1 cellular context compared by ENCODE assay signal in genomic region chr2:162107361-162107901, GRCh38.
TF ChIP-seq lines count a peak whose summit lies in the region.

No MANE protein-coding gene starts in this region.

TF ChIP-seq in HepG2, 621 proteins besides CTCF, POLR2A, EP300 and RAD21 (continued from another document and continues in another):
- TF ChIP-seq, protein P1, sequence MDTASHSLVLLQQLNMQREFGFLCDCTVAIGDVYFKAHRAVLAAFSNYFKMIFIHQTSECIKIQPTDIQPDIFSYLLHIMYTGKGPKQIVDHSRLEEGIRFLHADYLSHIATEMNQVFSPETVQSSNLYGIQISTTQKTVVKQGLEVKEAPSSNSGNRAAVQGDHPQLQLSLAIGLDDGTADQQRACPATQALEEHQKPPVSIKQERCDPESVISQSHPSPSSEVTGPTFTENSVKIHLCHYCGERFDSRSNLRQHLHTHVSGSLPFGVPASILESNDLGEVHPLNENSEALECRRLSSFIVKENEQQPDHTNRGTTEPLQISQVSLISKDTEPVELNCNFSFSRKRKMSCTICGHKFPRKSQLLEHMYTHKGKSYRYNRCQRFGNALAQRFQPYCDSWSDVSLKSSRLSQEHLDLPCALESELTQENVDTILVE (CRISPR knock-in tag; IDR thresholded peaks at IDR 0.05), result no peak
- TF ChIP-seq SETDB1 (CRISPR knock-in tag; IDR thresholded peaks at IDR 0.05; ENCODE audit: borderline replicate concordance) (no peak), KDM6A (CRISPR knock-in tag; IDR thresholded peaks at IDR 0.05; ENCODE audit: low read depth) (peak; percentile 47; the same call in 1 of the 2 replicates), GATAD1 (CRISPR knock-in tag; IDR thresholded peaks at IDR 0.05) (no peak), NFIB (CRISPR knock-in tag; IDR thresholded peaks at IDR 0.05; ENCODE audit: borderline replicate concordance) (no peak), FOXP1 (IDR thresholded peaks at IDR 0.05) (no peak; the same call in 1 of the 2 replicates), FOXP1 (CRISPR knock-in tag; IDR thresholded peaks at IDR 0.05) (peak; percentile 89), MATR3 (CRISPR knock-in tag; IDR thresholded peaks at IDR 0.05) (no peak), PAXIP1 (CRISPR knock-in tag; conservative IDR thresholded peaks at IDR 0.05) (peak; percentile 92), ZBTB38 (CRISPR knock-in tag; IDR thresholded peaks at IDR 0.05) (no peak), NFATC3 (CRISPR knock-in tag; IDR thresholded peaks at IDR 0.05) (no peak), CAMTA2 (CRISPR knock-in tag; IDR thresholded peaks at IDR 0.05; ENCODE audit: borderline replicate concordance) (no peak), NCOA1 (CRISPR knock-in tag; IDR thresholded peaks at IDR 0.05) (no peak), MTF1 (CRISPR knock-in tag; IDR thresholded peaks at IDR 0.05) (no peak; the same call in 1 of the 2 replicates), ZNF3 (CRISPR knock-in tag; IDR thresholded peaks at IDR 0.05) (no peak), RARA (CRISPR knock-in tag; IDR thresholded peaks at IDR 0.05) (peak; percentile 64), ZNF263 (CRISPR knock-in tag; IDR thresholded peaks at IDR 0.05) (no peak), ZNF235 (CRISPR knock-in tag; IDR thresholded peaks at IDR 0.05; ENCODE audit: borderline replicate concordance) (no peak), ZBTB33 (CRISPR knock-in tag; IDR thresholded peaks at IDR 0.05) (no peak), ZNF704 (CRISPR knock-in tag; IDR thresholded peaks at IDR 0.05; ENCODE audit: borderline replicate concordance) (no peak; the same call in 1 of the 2 replicates), ARID2 (CRISPR knock-in tag; IDR thresholded peaks at IDR 0.05; ENCODE audit: borderline replicate concordance) (no peak), ZNF382 (CRISPR knock-in tag; IDR thresholded peaks at IDR 0.05; ENCODE audit: borderline replicate concordance) (no peak), TFDP2 (CRISPR knock-in tag; IDR thresholded peaks at IDR 0.05) (no peak), HNRNPL (IDR thresholded peaks at IDR 0.05; ENCODE audit: low read depth, low read length) (0 out of 2 replicates have a peak, but pooled peaks have one; percentile 36), TBX2 (CRISPR knock-in tag; IDR thresholded peaks at IDR 0.05; ENCODE audit: borderline replicate concordance) (no peak), RARG (CRISPR knock-in tag; IDR thresholded peaks at IDR 0.05; ENCODE audit: low read depth) (no peak), CBFB (CRISPR knock-in tag; IDR thresholded peaks at IDR 0.05) (no peak), HNRNPH1 (optimal IDR thresholded peaks at IDR 0.05; ENCODE audit: low read depth, low read length) (no peak), NCOA2 (CRISPR knock-in tag; IDR thresholded peaks at IDR 0.05) (peak; percentile 93), SNRNP70 (IDR thresholded peaks at IDR 0.05; ENCODE audit: low read depth, low read length) (no peak), TAF15 (IDR thresholded peaks at IDR 0.05; ENCODE audit: low read depth, low read length, poor library complexity, severe bottlenecking) (no peak), ISX (CRISPR knock-in tag; conservative IDR thresholded peaks at IDR 0.05) (no peak), ZNF703 (CRISPR knock-in tag; IDR thresholded peaks at IDR 0.05; ENCODE audit: borderline replicate concordance) (no peak), ZMYM3 (CRISPR knock-in tag; IDR thresholded peaks at IDR 0.05) (no peak)
- TF ChIP-seq, protein P2, sequence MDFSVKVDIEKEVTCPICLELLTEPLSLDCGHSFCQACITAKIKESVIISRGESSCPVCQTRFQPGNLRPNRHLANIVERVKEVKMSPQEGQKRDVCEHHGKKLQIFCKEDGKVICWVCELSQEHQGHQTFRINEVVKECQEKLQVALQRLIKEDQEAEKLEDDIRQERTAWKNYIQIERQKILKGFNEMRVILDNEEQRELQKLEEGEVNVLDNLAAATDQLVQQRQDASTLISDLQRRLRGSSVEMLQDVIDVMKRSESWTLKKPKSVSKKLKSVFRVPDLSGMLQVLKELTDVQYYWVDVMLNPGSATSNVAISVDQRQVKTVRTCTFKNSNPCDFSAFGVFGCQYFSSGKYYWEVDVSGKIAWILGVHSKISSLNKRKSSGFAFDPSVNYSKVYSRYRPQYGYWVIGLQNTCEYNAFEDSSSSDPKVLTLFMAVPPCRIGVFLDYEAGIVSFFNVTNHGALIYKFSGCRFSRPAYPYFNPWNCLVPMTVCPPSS (IDR thresholded peaks at IDR 0.05), result no peak
- TF ChIP-seq, protein P3, sequence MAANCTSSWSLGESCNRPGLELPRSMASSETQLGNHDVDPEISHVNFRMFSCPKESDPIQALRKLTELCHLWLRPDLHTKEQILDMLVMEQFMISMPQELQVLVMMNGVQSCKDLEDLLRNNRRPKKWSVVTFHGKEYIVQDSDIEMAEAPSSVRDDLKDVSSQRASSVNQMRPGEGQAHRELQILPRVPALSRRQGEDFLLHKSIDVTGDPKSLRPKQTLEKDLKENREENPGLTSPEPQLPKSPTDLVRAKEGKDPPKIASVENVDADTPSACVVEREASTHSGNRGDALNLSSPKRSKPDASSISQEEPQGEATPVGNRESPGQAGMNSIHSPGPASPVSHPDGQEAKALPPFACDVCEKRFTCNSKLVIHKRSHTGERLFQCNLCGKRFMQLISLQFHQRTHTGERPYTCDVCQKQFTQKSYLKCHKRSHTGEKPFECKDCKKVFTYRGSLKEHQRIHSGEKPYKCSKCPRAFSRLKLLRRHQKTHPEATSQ (CRISPR knock-in tag; IDR thresholded peaks at IDR 0.05; ENCODE audit: borderline replicate concordance), result no peak
- TF ChIP-seq, protein P4, sequence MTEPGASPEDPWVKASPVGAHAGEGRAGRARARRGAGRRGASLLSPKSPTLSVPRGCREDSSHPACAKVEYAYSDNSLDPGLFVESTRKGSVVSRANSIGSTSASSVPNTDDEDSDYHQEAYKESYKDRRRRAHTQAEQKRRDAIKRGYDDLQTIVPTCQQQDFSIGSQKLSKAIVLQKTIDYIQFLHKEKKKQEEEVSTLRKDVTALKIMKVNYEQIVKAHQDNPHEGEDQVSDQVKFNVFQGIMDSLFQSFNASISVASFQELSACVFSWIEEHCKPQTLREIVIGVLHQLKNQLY (CRISPR knock-in tag; IDR thresholded peaks at IDR 0.05), result peak; percentile 68; the same call in 1 of the 2 replicates
- TF ChIP-seq, protein P5, sequence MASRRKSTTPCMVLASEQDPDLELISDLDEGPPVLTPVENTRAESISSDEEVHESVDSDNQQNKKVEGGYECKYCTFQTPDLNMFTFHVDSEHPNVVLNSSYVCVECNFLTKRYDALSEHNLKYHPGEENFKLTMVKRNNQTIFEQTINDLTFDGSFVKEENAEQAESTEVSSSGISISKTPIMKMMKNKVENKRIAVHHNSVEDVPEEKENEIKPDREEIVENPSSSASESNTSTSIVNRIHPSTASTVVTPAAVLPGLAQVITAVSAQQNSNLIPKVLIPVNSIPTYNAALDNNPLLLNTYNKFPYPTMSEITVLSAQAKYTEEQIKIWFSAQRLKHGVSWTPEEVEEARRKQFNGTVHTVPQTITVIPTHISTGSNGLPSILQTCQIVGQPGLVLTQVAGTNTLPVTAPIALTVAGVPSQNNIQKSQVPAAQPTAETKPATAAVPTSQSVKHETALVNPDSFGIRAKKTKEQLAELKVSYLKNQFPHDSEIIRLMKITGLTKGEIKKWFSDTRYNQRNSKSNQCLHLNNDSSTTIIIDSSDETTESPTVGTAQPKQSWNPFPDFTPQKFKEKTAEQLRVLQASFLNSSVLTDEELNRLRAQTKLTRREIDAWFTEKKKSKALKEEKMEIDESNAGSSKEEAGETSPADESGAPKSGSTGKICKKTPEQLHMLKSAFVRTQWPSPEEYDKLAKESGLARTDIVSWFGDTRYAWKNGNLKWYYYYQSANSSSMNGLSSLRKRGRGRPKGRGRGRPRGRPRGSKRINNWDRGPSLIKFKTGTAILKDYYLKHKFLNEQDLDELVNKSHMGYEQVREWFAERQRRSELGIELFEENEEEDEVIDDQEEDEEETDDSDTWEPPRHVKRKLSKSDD (CRISPR knock-in tag; IDR thresholded peaks at IDR 0.05; ENCODE audit: low read depth), result no peak
- TF ChIP-seq, protein P6, sequence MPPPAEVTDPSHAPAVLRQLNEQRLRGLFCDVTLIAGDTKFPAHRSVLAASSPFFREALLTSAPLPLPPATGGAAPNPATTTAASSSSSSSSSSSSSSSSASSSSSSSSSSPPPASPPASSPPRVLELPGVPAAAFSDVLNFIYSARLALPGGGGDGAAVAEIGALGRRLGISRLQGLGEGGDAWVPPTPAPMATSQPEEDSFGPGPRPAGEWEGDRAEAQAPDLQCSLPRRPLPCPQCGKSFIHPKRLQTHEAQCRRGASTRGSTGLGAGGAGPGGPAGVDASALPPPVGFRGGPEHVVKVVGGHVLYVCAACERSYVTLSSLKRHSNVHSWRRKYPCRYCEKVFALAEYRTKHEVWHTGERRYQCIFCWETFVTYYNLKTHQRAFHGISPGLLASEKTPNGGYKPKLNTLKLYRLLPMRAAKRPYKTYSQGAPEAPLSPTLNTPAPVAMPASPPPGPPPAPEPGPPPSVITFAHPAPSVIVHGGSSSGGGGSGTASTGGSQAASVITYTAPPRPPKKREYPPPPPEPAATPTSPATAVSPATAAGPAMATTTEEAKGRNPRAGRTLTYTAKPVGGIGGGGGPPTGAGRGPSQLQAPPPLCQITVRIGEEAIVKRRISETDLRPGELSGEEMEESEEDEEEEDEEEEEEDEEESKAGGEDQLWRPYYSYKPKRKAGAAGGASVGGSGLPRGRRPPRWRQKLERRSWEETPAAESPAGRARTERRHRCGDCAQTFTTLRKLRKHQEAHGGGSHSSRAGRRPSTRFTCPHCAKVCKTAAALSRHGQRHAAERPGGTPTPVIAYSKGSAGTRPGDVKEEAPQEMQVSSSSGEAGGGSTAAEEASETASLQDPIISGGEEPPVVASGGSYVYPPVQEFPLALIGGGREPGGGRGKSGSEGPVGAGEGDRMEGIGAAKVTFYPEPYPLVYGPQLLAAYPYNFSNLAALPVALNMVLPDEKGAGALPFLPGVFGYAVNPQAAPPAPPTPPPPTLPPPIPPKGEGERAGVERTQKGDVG (CRISPR knock-in tag; IDR thresholded peaks at IDR 0.05; ENCODE audit: borderline replicate concordance), result no peak
- TF ChIP-seq, protein P7, sequence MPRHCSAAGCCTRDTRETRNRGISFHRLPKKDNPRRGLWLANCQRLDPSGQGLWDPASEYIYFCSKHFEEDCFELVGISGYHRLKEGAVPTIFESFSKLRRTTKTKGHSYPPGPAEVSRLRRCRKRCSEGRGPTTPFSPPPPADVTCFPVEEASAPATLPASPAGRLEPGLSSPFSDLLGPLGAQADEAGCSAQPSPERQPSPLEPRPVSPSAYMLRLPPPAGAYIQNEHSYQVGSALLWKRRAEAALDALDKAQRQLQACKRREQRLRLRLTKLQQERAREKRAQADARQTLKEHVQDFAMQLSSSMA (CRISPR knock-in tag; IDR thresholded peaks at IDR 0.05), result no peak
- TF ChIP-seq, protein P8, sequence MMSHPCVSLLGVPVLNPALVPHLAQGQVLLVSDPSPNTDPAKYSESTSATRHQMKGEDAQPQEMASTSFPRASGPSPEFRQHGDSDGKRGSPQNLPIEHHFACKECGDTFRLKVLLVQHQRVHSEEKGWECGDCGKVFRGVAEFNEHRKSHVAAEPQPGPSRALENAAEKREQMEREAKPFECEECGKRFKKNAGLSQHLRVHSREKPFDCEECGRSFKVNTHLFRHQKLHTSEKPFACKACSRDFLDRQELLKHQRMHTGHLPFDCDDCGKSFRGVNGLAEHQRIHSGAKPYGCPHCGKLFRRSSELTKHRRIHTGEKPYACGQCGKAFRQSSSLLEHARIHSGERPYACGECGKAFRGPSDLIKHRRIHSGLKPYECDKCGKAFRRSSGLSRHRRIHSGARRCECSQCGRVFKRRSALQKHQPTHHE (CRISPR knock-in tag; IDR thresholded peaks at IDR 0.05; ENCODE audit: borderline replicate concordance), result no peak
